Comparison of ENCODE assay signal across 19 cellular contexts in genomic region chr14:103448097-103448496, GRCh38.
DNase-seq lines count a peak whose midpoint lies in the region; ATAC-seq and TF ChIP-seq lines count a peak whose summit lies in the region.
"Had no signal": no experiment of that assay in that cellular context is flagged by ENCODE, and none has a peak within 500 bp of the region (broad histone marks: within the 10 kb centered on the region; RNA-seq: fewer than 3 reads in every experiment).

No MANE protein-coding gene starts in this region.

- H3K79me2 ChIP-seq in GM23338 (replicated peaks; ENCODE audit: insufficient read depth) (peaks cover 66% of the 10 kb centered on the region), mammary epithelial cell (ENCODE audit: insufficient read depth, low read length) (peaks cover 96% of the 10 kb centered on the region), neural progenitor cell (ENCODE audit: low read depth) (peaks cover 79% of the 10 kb centered on the region)

- H4K20me1 ChIP-seq in GM23338 (replicated peaks; ENCODE audit: insufficient read depth) (peaks cover 4% of the 10 kb centered on the region; the same call in 1 of the 2 replicates), mammary epithelial cell (ENCODE audit: insufficient read depth, low read length) (peaks cover 6% of the 10 kb centered on the region), neural progenitor cell (ENCODE audit: low read depth) (peaks cover 36% of the 10 kb centered on the region)

- H3F3A ChIP-seq in GM23338 (replicated peaks; ENCODE audit: low read depth), result no peaks in the 10 kb centered on the region; the same call in 1 of the 2 replicates
- H3F3A ChIP-seq in neural progenitor cell (ENCODE audit: low read depth), result no peaks in the 10 kb centered on the region

- no peaks in the 10 kb centered on the region for H3K27me3 ChIP-seq in CD4-positive, CD25-positive, alpha-beta regulatory T cell (ENCODE audit: control insufficient read depth, insufficient read depth, low read length)
- H3K27me3 ChIP-seq in GM23338 (ENCODE audit: insufficient read depth) (no peaks in the 10 kb centered on the region), mammary epithelial cell (ENCODE audit: insufficient read depth, low read length) (no peaks in the 10 kb centered on the region), neural progenitor cell (no peaks in the 10 kb centered on the region)
- H3K27me3 ChIP-seq in naive thymus-derived CD4-positive, alpha-beta T cell (ENCODE audit: control insufficient read depth in 2 of 2, insufficient read depth in 2 of 2, low read length in 2 of 2), result no peaks in the 10 kb centered on the region
- H3K27me3 ChIP-seq: cardiac muscle cell, SJSA1, transverse colon had no signal

- peaks cover 7% of the 10 kb centered on the region for H3K36me3 ChIP-seq in CD4-positive, CD25-positive, alpha-beta regulatory T cell (ENCODE audit: control insufficient read depth, insufficient read depth, low read length)
- H3K36me3 ChIP-seq in GM23338 (ENCODE audit: insufficient read depth), result no peaks in the 10 kb centered on the region
- H3K36me3 ChIP-seq in mammary epithelial cell (ENCODE audit: insufficient read depth, low read length), result peaks cover 10% of the 10 kb centered on the region
- H3K36me3 ChIP-seq in naive thymus-derived CD4-positive, alpha-beta T cell (ENCODE audit: control insufficient read depth in 2 of 3, insufficient read depth in 3 of 3, low read length in 3 of 3), result peaks cover 0 to 10% (median 0%) of the 10 kb centered on the region in 3 experiments
- H3K36me3 ChIP-seq in neural progenitor cell, result no peaks in the 10 kb centered on the region

- dilution Hi-C loops in mammary epithelial cell (cut with HindIII; ENCODE audit: low sequenced_read_pairs), result loop anchor here (5.0 kb wide), 2 partner anchors 41 to 64 kb away; no protein-coding TSS in a partner anchor

- no peak for ATAC-seq in CD4-positive, CD25-positive, alpha-beta regulatory T cell (ENCODE audit: low read depth in 2 of 2)
- no peak; the same call in 2 of the 3 replicates for ATAC-seq in GM23338
- no peak for ATAC-seq in naive thymus-derived CD4-positive, alpha-beta T cell
- no peak for ATAC-seq in HG02885 (IDR thresholded peaks at IDR 0.05; ENCODE audit: poor library complexity, unreplicated experiment)
- ATAC-seq: activated CD4-positive, alpha-beta T cell treated with anti-CD3 and anti-CD28 coated beads for 36 hours; activated CD8-positive, alpha-beta memory T cell treated with anti-CD3 and anti-CD28 coated beads, Interleukin-2, amount 10 ng/mL, durations not matched to agents 7 days and 5 days had no signal

- TF ChIP-seq CTCF in GM23338 (conservative IDR thresholded peaks at IDR 0.05; ENCODE audit: low read depth in 2 of 2), result no peak
- no peak for TF ChIP-seq CTCF in mammary epithelial cell (conservative IDR thresholded peaks at IDR 0.05 in 1 of 2, IDR thresholded peaks at IDR 0.05 in 1 of 2; ENCODE audit: extremely low read depth in 1 of 2, insufficient read depth in 1 of 2, low read depth in 1 of 2, low read length in 2 of 2)
- TF ChIP-seq CTCF in neural progenitor cell (IDR thresholded peaks at IDR 0.05), result no peak

- WGBS in mammary epithelial cell (ENCODE audit: low coverage, missing lambda C conversion rate), result 88% methylated on average over 2 of the region's 2 CpGs

- H2AFZ ChIP-seq in GM23338 (no peak overlapping the region), mammary epithelial cell (ENCODE audit: low read depth, low read length) (no peak overlapping the region), neural progenitor cell (replicated peaks) (no peak overlapping the region)

- CTCF ChIA-PET in mammary epithelial cell (lab: Charles Lee; ENCODE audit: low non-redundant PET), result no interaction called here
- CTCF ChIA-PET in naive thymus-derived CD4-positive, alpha-beta T cell (lab: Charles Lee), result no interaction called here

- no peak overlapping the region for H3K27ac ChIP-seq in CD4-positive, CD25-positive, alpha-beta regulatory T cell (ENCODE audit: insufficient read depth, low read length, poor library complexity, severe bottlenecking)
- H3K27ac ChIP-seq in GM23338 (ENCODE audit: low read depth), result no peak overlapping the region; the same call in 1 of the 2 replicates
- no peak overlapping the region for H3K27ac ChIP-seq in mammary epithelial cell (ENCODE audit: insufficient read depth, low read depth, low read length)
- no peak overlapping the region for H3K27ac ChIP-seq in naive thymus-derived CD4-positive, alpha-beta T cell (ENCODE audit: low read depth, low read length)
- no peak overlapping the region for H3K27ac ChIP-seq in neural progenitor cell
- H3K27ac ChIP-seq: cardiac muscle cell, lower lobe of right lung, SJSA1, transverse colon had no signal

- DNase-seq in CD4-positive, CD25-positive, alpha-beta regulatory T cell, result no peak
- DNase-seq in GM23338 (ENCODE audit: low spot score) (no peak), mammary epithelial cell (peak; percentile 17), neural progenitor cell (ENCODE audit: low spot score) (no peak), UCSD-AML1 (lab: John Stamatoyannopoulos, UW; ENCODE audit: unreplicated experiment) (no peak)
- DNase-seq in naive thymus-derived CD4-positive, alpha-beta T cell, result no peak
- DNase-seq: activated CD4-positive, alpha-beta T cell treated with anti-CD3 and anti-CD28 coated beads for 36 hours; activated CD8-positive, alpha-beta memory T cell treated with anti-CD3 and anti-CD28 coated beads, Interleukin-2, amount 10 ng/mL, durations not matched to agents 7 days and 5 days; activated effector memory CD4-positive, alpha-beta T cell treated with anti-CD3 and anti-CD28 coated beads, Interleukin-2, amount 50 U/mL, for 16 hours; AML-193; GF-D8; lower lobe of right lung; MM.1S; NCI-H2171 treated with DMSO at 0.1 percent for 48 hours; transverse colon had no signal

- peaks cover 0 to 2% (median 0%) of the 10 kb centered on the region in 7 donors for H3K9me3 Mint-ChIP-seq in CD4-positive, CD25-positive, alpha-beta regulatory T cell
- no peaks in the 10 kb centered on the region for H3K9me3 Mint-ChIP-seq in GM23338
- no peaks in the 10 kb centered on the region for H3K9me3 Mint-ChIP-seq in naive thymus-derived CD4-positive, alpha-beta T cell
- no peaks in the 10 kb centered on the region for H3K9me3 Mint-ChIP-seq in neural progenitor cell
- H3K9me3 Mint-ChIP-seq: stimulated activated naive CD8-positive, alpha-beta T cell treated with anti-CD3 and anti-CD28 coated beads, Interleukin-15, Interleukin-2, amounts not matched to agents 100 ng/mL and 50 ng/mL, for 24 hours had no signal

- H3K4me2 ChIP-seq in GM23338 (no peak overlapping the region), mammary epithelial cell (ENCODE audit: insufficient read depth, low read depth, low read length) (no peak overlapping the region), neural progenitor cell (no peak overlapping the region)

- peaks cover 24 to 59% (median 49%) of the 10 kb centered on the region in 4 donors for H3K4me1 Mint-ChIP-seq in CD4-positive, CD25-positive, alpha-beta regulatory T cell
- peaks cover 54% of the 10 kb centered on the region for H3K4me1 Mint-ChIP-seq in GM23338
- H3K4me1 Mint-ChIP-seq in naive thymus-derived CD4-positive, alpha-beta T cell, result peaks cover 5 to 84% (median 60%) of the 10 kb centered on the region in 7 donors
- peaks cover 13% of the 10 kb centered on the region for H3K4me1 Mint-ChIP-seq in neural progenitor cell

- H3K27ac Mint-ChIP-seq in CD4-positive, CD25-positive, alpha-beta regulatory T cell, result peak overlapping the region in 2 of 3 donors; percentile 52 to 62
- H3K27ac Mint-ChIP-seq in GM23338, result peak overlapping the region; percentile 81; the same call in 1 of the 2 replicates
- H3K27ac Mint-ChIP-seq in naive thymus-derived CD4-positive, alpha-beta T cell, result peak overlapping the region in 5 of 9 donors; percentile 8 to 49 (median 40)
- H3K27ac Mint-ChIP-seq in neural progenitor cell, result no peak overlapping the region
- H3K27ac Mint-ChIP-seq: activated CD4-positive, alpha-beta T cell treated with anti-CD3 and anti-CD28 coated beads for 36 hours; activated CD8-positive, alpha-beta memory T cell treated with anti-CD3 and anti-CD28 coated beads, Interleukin-2, amount 10 ng/mL, durations not matched to agents 7 days and 5 days; stimulated activated naive CD8-positive, alpha-beta T cell treated with anti-CD3 and anti-CD28 coated beads, Interleukin-15, Interleukin-2, amounts not matched to agents 100 ng/mL and 50 ng/mL, for 24 hours had no signal

- no peaks in the 10 kb centered on the region for H3K9me3 ChIP-seq in CD4-positive, CD25-positive, alpha-beta regulatory T cell (ENCODE audit: control insufficient read depth in 2 of 2, low read length in 2 of 2)
- H3K9me3 ChIP-seq in mammary epithelial cell (replicated peaks; ENCODE audit: insufficient read depth, low read length), result no peaks in the 10 kb centered on the region
- H3K9me3 ChIP-seq in naive thymus-derived CD4-positive, alpha-beta T cell (ENCODE audit: control insufficient read depth in 2 of 3, low read length in 3 of 3), result no peaks in the 10 kb centered on the region
- H3K9me3 ChIP-seq in neural progenitor cell (ENCODE audit: low read depth), result no peaks in the 10 kb centered on the region
- H3K9me3 ChIP-seq: lower lobe of right lung, SJSA1, transverse colon had no signal

- intact Hi-C loops in mammary epithelial cell (cut with micrococcal nuclease), result loop anchor here (5.0 kb wide), 1 partner anchor 36 kb away; no protein-coding TSS in a partner anchor
- intact Hi-C loops in naive thymus-derived CD4-positive, alpha-beta T cell (cut with micrococcal nuclease), result loop anchor here in 1 of 2 donors (1.0 kb wide), 1 partner anchor 8 kb away; no protein-coding TSS in a partner anchor

- H3K36me3 Mint-ChIP-seq in CD4-positive, CD25-positive, alpha-beta regulatory T cell, result peaks cover 19% of the 10 kb centered on the region
- H3K36me3 Mint-ChIP-seq in GM23338 (ENCODE audit: low read depth), result peaks cover 11% of the 10 kb centered on the region
- H3K36me3 Mint-ChIP-seq in naive thymus-derived CD4-positive, alpha-beta T cell, result peaks cover 0 to 25% (median 5%) of the 10 kb centered on the region in 5 donors
- peaks cover 15% of the 10 kb centered on the region for H3K36me3 Mint-ChIP-seq in neural progenitor cell

- no peaks in the 10 kb centered on the region for H3K27me3 Mint-ChIP-seq in CD4-positive, CD25-positive, alpha-beta regulatory T cell
- H3K27me3 Mint-ChIP-seq in GM23338 (ENCODE audit: insufficient read depth, low read depth, poor library complexity) (peaks cover 3% of the 10 kb centered on the region), neural progenitor cell (ENCODE audit: insufficient read depth, low read depth) (peaks cover 2% of the 10 kb centered on the region)
- no peaks in the 10 kb centered on the region for H3K27me3 Mint-ChIP-seq in naive thymus-derived CD4-positive, alpha-beta T cell
- H3K27me3 Mint-ChIP-seq: activated CD4-positive, alpha-beta T cell treated with anti-CD3 and anti-CD28 coated beads for 36 hours; activated CD8-positive, alpha-beta memory T cell treated with anti-CD3 and anti-CD28 coated beads, Interleukin-2, amount 10 ng/mL, durations not matched to agents 7 days and 5 days; stimulated activated naive CD8-positive, alpha-beta T cell treated with anti-CD3 and anti-CD28 coated beads, Interleukin-15, Interleukin-2, amounts not matched to agents 100 ng/mL and 50 ng/mL, for 24 hours had no signal

- no peaks in the 10 kb centered on the region for H3K9me2 ChIP-seq in GM23338 (ENCODE audit: insufficient read depth)

- POLR2A ChIA-PET in naive thymus-derived CD4-positive, alpha-beta T cell (lab: Charles Lee), result no interaction called here

- H3K4me3 ChIP-seq in CD4-positive, CD25-positive, alpha-beta regulatory T cell (ENCODE audit: low read depth, low read length), result no peak overlapping the region
- H3K4me3 ChIP-seq in GM23338 (no peak overlapping the region), mammary epithelial cell (replicated peaks in 1 of 3; ENCODE audit: insufficient read depth in 1 of 3, low read depth in 2 of 3, low read length in 3 of 3) (no peak overlapping the region), neural progenitor cell (no peak overlapping the region)
- H3K4me3 ChIP-seq in naive thymus-derived CD4-positive, alpha-beta T cell (ENCODE audit: low read length), result no peak overlapping the region
- H3K4me3 ChIP-seq: cardiac muscle cell, lower lobe of right lung, SJSA1, transverse colon had no signal

- no peak overlapping the region for H3K4me3 Mint-ChIP-seq in CD4-positive, CD25-positive, alpha-beta regulatory T cell
- H3K4me3 Mint-ChIP-seq in GM23338 (no peak overlapping the region), neural progenitor cell (no peak overlapping the region)
- H3K4me3 Mint-ChIP-seq in naive thymus-derived CD4-positive, alpha-beta T cell, result no peak overlapping the region
- H3K4me3 Mint-ChIP-seq: activated CD4-positive, alpha-beta T cell treated with anti-CD3 and anti-CD28 coated beads for 36 hours; activated CD8-positive, alpha-beta memory T cell treated with anti-CD3 and anti-CD28 coated beads, Interleukin-2, amount 10 ng/mL, durations not matched to agents 7 days and 5 days; stimulated activated naive CD8-positive, alpha-beta T cell treated with anti-CD3 and anti-CD28 coated beads, Interleukin-15, Interleukin-2, amounts not matched to agents 100 ng/mL and 50 ng/mL, for 24 hours had no signal

- in situ Hi-C loops in mammary epithelial cell (cut with MboI; ENCODE audit: low sequenced_read_pairs in 2 of 2), result no loop called here

- no peak overlapping the region for H3K9ac ChIP-seq in mammary epithelial cell (ENCODE audit: insufficient read depth, low read length)
- no peak overlapping the region for H3K9ac ChIP-seq in neural progenitor cell

- BruUV-seq in mammary epithelial cell (replicated peaks; lab: Mats Ljungman, UMichigan), result no TSS peak

- H3K4me1 ChIP-seq in CD4-positive, CD25-positive, alpha-beta regulatory T cell (ENCODE audit: control insufficient read depth, insufficient read depth, low read length, poor library complexity, severe bottlenecking), result no peaks in the 10 kb centered on the region
- peaks cover 35% of the 10 kb centered on the region for H3K4me1 ChIP-seq in GM23338 (ENCODE audit: insufficient read depth)
- H3K4me1 ChIP-seq in mammary epithelial cell (ENCODE audit: insufficient read depth, low read length), result no peaks in the 10 kb centered on the region
- peaks cover 0 to 4% of the 10 kb centered on the region in 2 donors for H3K4me1 ChIP-seq in naive thymus-derived CD4-positive, alpha-beta T cell (ENCODE audit: control insufficient read depth in 2 of 2, insufficient read depth in 2 of 2, low read length in 2 of 2)
- no peaks in the 10 kb centered on the region for H3K4me1 ChIP-seq in neural progenitor cell
- H3K4me1 ChIP-seq: SJSA1 had no signal
